9 cellular contexts compared by ENCODE assay signal in genomic region chr10:103800789-103801540, GRCh38. TPM values are rescaled to one million over a fixed set of nuclear protein-coding genes. Genes with fewer than 3 reads are reported as not detected.
DNase-seq lines count a peak whose midpoint lies in the region; ATAC-seq and FAIRE-seq lines count a peak whose summit lies in the region.
"Had no signal": no experiment of that assay in that cellular context is flagged by ENCODE, and none has a peak within 500 bp of the region (broad histone marks: within the 10 kb centered on the region; RNA-seq: fewer than 3 reads in every experiment).

No MANE protein-coding gene starts in this region.

- H3K4me1 Mint-ChIP-seq in naive thymus-derived CD4-positive, alpha-beta T cell: peaks cover 11 to 39% (median 24%) of the 10 kb centered on the region in 7 donors

- H3K9me3 Mint-ChIP-seq in naive thymus-derived CD4-positive, alpha-beta T cell: no peaks in the 10 kb centered on the region

- intact Hi-C loops in naive thymus-derived CD4-positive, alpha-beta T cell (cut with micrococcal nuclease): loop anchor here (2.0 to 5.0 kb wide), 3 partner anchors 34 to 44 kb away; no protein-coding TSS in a partner anchor

- no peak overlapping the region for H3K4me3 ChIP-seq in naive thymus-derived CD4-positive, alpha-beta T cell (ENCODE audit: low read length)

- H3K27me3 ChIP-seq in naive thymus-derived CD4-positive, alpha-beta T cell (ENCODE audit: control insufficient read depth in 2 of 2, insufficient read depth in 2 of 2, low read length in 2 of 2): no peaks in the 10 kb centered on the region

- H3K27me3 Mint-ChIP-seq in naive thymus-derived CD4-positive, alpha-beta T cell: peaks cover 0 to 6% (median 0%) of the 10 kb centered on the region in 5 donors

- peak overlapping the region in 5 of 9 donors; percentile 4 to 89 (median 67) for H3K27ac Mint-ChIP-seq in naive thymus-derived CD4-positive, alpha-beta T cell

- CTCF ChIA-PET in naive thymus-derived CD4-positive, alpha-beta T cell (lab: Charles Lee): interaction anchor here (2.1 kb wide), 1 partner anchor 88 kb away, joined by 6 read pairs; no protein-coding TSS in a partner anchor

- FAIRE-seq in HTR-8/SVneo (lab: Jason Lieb, UNC): peak; percentile 59
- FAIRE-seq: G401.6 had no signal

- peak overlapping the region in 3 of 10 donors; percentile 10 to 63 (median 19) for H3K4me3 Mint-ChIP-seq in naive thymus-derived CD4-positive, alpha-beta T cell

- peaks cover 9 to 13% of the 10 kb centered on the region in 2 donors for H3K4me1 ChIP-seq in naive thymus-derived CD4-positive, alpha-beta T cell (ENCODE audit: control insufficient read depth in 2 of 2, insufficient read depth in 2 of 2, low read length in 2 of 2)

- DNase-seq in AML-193 (lab: John Stamatoyannopoulos, UW) (peak; percentile 74 to 85), HTR-8/SVneo (ENCODE audit: insufficient read length, low spot score) (peak; percentile 21), SW 1271 (lab: John Stamatoyannopoulos, UW) (no peak)
- DNase-seq in activated CD8-positive, alpha-beta memory T cell treated with anti-CD3 and anti-CD28 coated beads for 4 hours (ENCODE audit: low read depth in 2 of 2): peak; percentile 14 to 24
- DNase-seq in naive thymus-derived CD4-positive, alpha-beta T cell: peak in 3 of 9 donors; percentile 7 to 66 (median 16)
- DNase-seq in effector CD4-positive, alpha-beta T cell: no peak

- H3K36me3 Mint-ChIP-seq in naive thymus-derived CD4-positive, alpha-beta T cell: peaks cover 0 to 2% (median 0%) of the 10 kb centered on the region in 5 donors

- POLR2A ChIA-PET in naive thymus-derived CD4-positive, alpha-beta T cell (lab: Charles Lee): interaction anchor here (0.9 kb wide), 1 partner anchor 9 kb away, joined by 3 read pairs; no protein-coding TSS in a partner anchor

- H3K27ac ChIP-seq in naive thymus-derived CD4-positive, alpha-beta T cell (ENCODE audit: low read depth, low read length): no peak overlapping the region

- ATAC-seq in GM19372 (IDR thresholded peaks at IDR 0.05; ENCODE audit: low read depth, unreplicated experiment) (peak; percentile 95), HG03135 (IDR thresholded peaks at IDR 0.05; ENCODE audit: unreplicated experiment) (no peak)
- peak; percentile 82 for ATAC-seq in naive thymus-derived CD4-positive, alpha-beta T cell

- no peaks in the 10 kb centered on the region for H3K36me3 ChIP-seq in naive thymus-derived CD4-positive, alpha-beta T cell (ENCODE audit: control insufficient read depth in 2 of 3, insufficient read depth in 3 of 3, low read length in 3 of 3)

- no peaks in the 10 kb centered on the region for H3K9me3 ChIP-seq in naive thymus-derived CD4-positive, alpha-beta T cell (ENCODE audit: control insufficient read depth in 2 of 3, low read length in 3 of 3)

RNA-seq across cellular contexts. Expression of gene SH3PXD2A, which starts 54.4 kb away (rescaled TPM):
- total RNA-seq in naive thymus-derived CD4-positive, alpha-beta T cell: 10 to 100 TPM in 3 of 5 experiments, 1 to 10 TPM in 2; 7.1 to 20.5 (median 15.7) TPM
- 1 to 10 TPM in 1 of 2 donors, under 1 TPM in 1; 0.54 to 1.0 TPM for polyA plus RNA-seq in naive thymus-derived CD4-positive, alpha-beta T cell

Comparison
In these comparisons a context has a peak if more than half of its experiments do, and no peak if none do; other contexts are left out.
1. DNase-seq: peak in AML-193 (2 of 2), HTR-8/SVneo (single experiment) and activated CD8-positive, alpha-beta memory T cell treated with anti-CD3 and anti-CD28 coated beads for 4 hours (2 of 2); none in SW 1271 (0 of 2) and effector CD4-positive, alpha-beta T cell (single experiment).